In the genomic region with DNA sequence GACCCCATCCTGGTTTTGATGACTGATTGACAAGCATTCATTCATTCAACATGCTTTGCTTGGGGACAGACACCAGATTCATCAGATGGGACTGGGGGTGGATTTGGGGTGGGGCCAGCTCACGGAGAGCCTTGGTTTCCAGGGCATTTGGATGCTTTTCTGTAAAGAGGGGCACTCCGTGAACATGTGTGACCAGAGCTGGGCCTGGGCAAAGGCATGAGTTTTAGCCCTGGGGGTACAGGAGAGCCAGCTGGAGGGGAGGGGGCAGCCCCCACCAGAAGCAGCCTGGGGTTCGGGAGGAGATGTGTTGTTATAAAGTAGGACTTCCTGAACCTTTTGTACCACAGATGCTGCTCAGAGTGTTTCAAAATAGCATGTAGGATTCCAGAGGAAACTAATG, we compare ENCODE assay signal across 15 cellular contexts.
DNase-seq lines count a peak whose midpoint lies in the region; ATAC-seq and TF ChIP-seq lines count a peak whose summit lies in the region.
"Had no signal": no experiment of that assay in that cellular context is flagged by ENCODE, and none has a peak within 500 bp of the region (broad histone marks: within the 10 kb centered on the region; RNA-seq: fewer than 3 reads in every experiment).

No MANE protein-coding gene starts in this region.

- no peak for ATAC-seq in upper lobe of right lung
- ATAC-seq: A549, K562 had no signal

- intact Hi-C loops in upper lobe of right lung (cut with DNase I), result no loop called here

- peak overlapping the region; percentile 0 for H3K27ac Mint-ChIP-seq in chondrocyte (ENCODE audit: unreplicated experiment)
- H3K27ac Mint-ChIP-seq: CD4-positive, CD25-positive, alpha-beta regulatory T cell had no signal

- H3K36me3 ChIP-seq in upper lobe of right lung, result no peaks in the 10 kb centered on the region
- H3K36me3 ChIP-seq: BE2C, HAP-1 had no signal

- peak; percentile 9 for DNase-seq in D341Med (ENCODE audit: low spot score)
- no peak for DNase-seq in chondrocyte (ENCODE audit: low spot score)
- DNase-seq in islet precursor cell, result peak; percentile 21
- peak; percentile 48 for DNase-seq in upper lobe of right lung
- DNase-seq in activated effector memory CD4-positive, alpha-beta T cell treated with Interleukin-2 at 50 U/mL for 16 hours, result no peak
- DNase-seq in GM20000 (ENCODE audit: low spot score), result no peak
- DNase-seq in KG1 (lab: John Stamatoyannopoulos, UW), result no peak
- DNase-seq: BE2C; CD4-positive, CD25-positive, alpha-beta regulatory T cell; DMS 273 treated with DMSO at 0.1 percent for 48 hours; GOT3 had no signal

- peaks cover 38% of the 10 kb centered on the region for H3K4me1 Mint-ChIP-seq in chondrocyte (ENCODE audit: low read depth)

- peaks cover 7% of the 10 kb centered on the region for H3K4me1 ChIP-seq in upper lobe of right lung
- H3K4me1 ChIP-seq: BE2C, HAP-1 had no signal

- H3K4me3 ChIP-seq in upper lobe of right lung, result no peak overlapping the region
- H3K4me3 ChIP-seq: A549, HAP-1, K562 had no signal

- no peak overlapping the region for H3K4me3 Mint-ChIP-seq in chondrocyte (ENCODE audit: unreplicated experiment)
- H3K4me3 Mint-ChIP-seq: CD4-positive, CD25-positive, alpha-beta regulatory T cell had no signal

- no peaks in the 10 kb centered on the region for H3K9me3 Mint-ChIP-seq in chondrocyte (ENCODE audit: low read depth)
- H3K9me3 Mint-ChIP-seq: CD4-positive, CD25-positive, alpha-beta regulatory T cell had no signal

- no peaks in the 10 kb centered on the region for H3K36me3 Mint-ChIP-seq in chondrocyte (ENCODE audit: low read depth)
- H3K36me3 Mint-ChIP-seq: CD4-positive, CD25-positive, alpha-beta regulatory T cell had no signal

- no peaks in the 10 kb centered on the region for H3K9me3 ChIP-seq in upper lobe of right lung
- H3K9me3 ChIP-seq: A549, BE2C, HAP-1 had no signal

- no peaks in the 10 kb centered on the region for H3K27me3 Mint-ChIP-seq in chondrocyte (ENCODE audit: low read depth)

- H3K27ac ChIP-seq in upper lobe of right lung, result no peak overlapping the region
- H3K27ac ChIP-seq: HL-60 had no signal

- H3K27me3 ChIP-seq in upper lobe of right lung, result no peaks in the 10 kb centered on the region
- H3K27me3 ChIP-seq: BE2C had no signal

- TF ChIP-seq CTCF in chondrocyte (IDR thresholded peaks at IDR 0.05), result no peak
- no peak for TF ChIP-seq CTCF in upper lobe of right lung (IDR thresholded peaks at IDR 0.05)
- no peak for TF ChIP-seq CTCF in GM20000 (IDR thresholded peaks at IDR 0.05; ENCODE audit: extremely low read depth, missing control alignments)

Comparison
In these comparisons a context has a peak if more than half of its experiments do, and no peak if none do; other contexts are left out.
1. DNase-seq: peak in D341Med (single experiment), islet precursor cell (single experiment) and upper lobe of right lung (single experiment); none in chondrocyte (single experiment), activated effector memory CD4-positive, alpha-beta T cell treated with Interleukin-2 at 50 U/mL for 16 hours (single experiment), GM20000 (single experiment) and KG1 (single experiment).